ENCODE assay signal across 9 cellular contexts in the genomic region with DNA sequence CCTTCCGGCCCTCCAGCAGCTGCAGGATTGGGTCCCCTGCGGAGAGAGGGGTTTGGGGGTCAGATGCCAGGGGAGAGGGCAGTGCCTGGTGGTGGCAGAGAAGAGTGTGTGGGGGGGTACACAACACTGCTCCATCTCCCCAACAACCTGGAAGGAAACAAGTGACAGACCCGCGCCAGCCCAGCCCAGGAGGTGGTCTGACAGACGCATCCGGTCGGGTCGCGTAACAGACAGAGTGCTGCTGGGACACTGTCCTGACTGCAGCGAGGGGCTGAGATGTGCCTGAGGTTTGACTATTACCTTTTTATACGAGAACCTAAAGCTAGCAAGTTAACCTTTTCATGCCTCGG. TPM values are rescaled to one million over a fixed set of nuclear protein-coding genes. Genes with fewer than 3 reads are reported as not detected.
DNase-seq lines count a peak whose midpoint lies in the region; ATAC-seq and TF ChIP-seq lines count a peak whose summit lies in the region.
"Had no signal": no experiment of that assay in that cellular context is flagged by ENCODE, and none has a peak within 500 bp of the region (broad histone marks: within the 10 kb centered on the region; RNA-seq: fewer than 3 reads in every experiment).

No MANE protein-coding gene starts in this region.

- no peaks in the 10 kb centered on the region for H3K9me2 ChIP-seq in OCI-LY1 (ENCODE audit: low read depth, low read length)

- 47% methylated on average over 9 of the region's 12 CpGs for WGBS in prostate gland

- TF ChIP-seq CTCF in OCI-LY1 (IDR thresholded peaks at IDR 0.05; ENCODE audit: low read length) = no peak
- no peak for TF ChIP-seq CTCF in prostate gland (IDR thresholded peaks at IDR 0.05)
- TF ChIP-seq CTCF in GM13976 (IDR thresholded peaks at IDR 0.05; ENCODE audit: borderline replicate concordance, control extremely low read depth, extremely low read depth, insufficient read depth, missing control alignments) = no peak
- TF ChIP-seq CTCF in omental fat pad (IDR thresholded peaks at IDR 0.05) = no peak

- ATAC-seq in HG03159 (IDR thresholded peaks at IDR 0.05; ENCODE audit: unreplicated experiment) (no peak), omental fat pad (ENCODE audit: low FRiP score) (no peak)

- H3K27ac ChIP-seq in OCI-LY1 (ENCODE audit: low read depth, low read length, poor library complexity, severe bottlenecking) = peak overlapping the region; percentile 82
- H3K27ac ChIP-seq in effector memory CD4-positive, alpha-beta T cell (ENCODE audit: insufficient read depth, low read length, poor library complexity, severe bottlenecking) = peak overlapping the region; percentile 64
- H3K27ac ChIP-seq in prostate gland = peak overlapping the region; percentile 73 to 76

- H3F3A ChIP-seq in OCI-LY1 (ENCODE audit: insufficient read depth, low read length) = no peaks in the 10 kb centered on the region

- no peaks in the 10 kb centered on the region for H3K27me3 ChIP-seq in OCI-LY1 (ENCODE audit: insufficient read depth, low read length)
- H3K27me3 ChIP-seq in effector memory CD4-positive, alpha-beta T cell (replicated peaks; ENCODE audit: control insufficient read depth, insufficient read depth, low read length, poor library complexity, severe bottlenecking) = no peaks in the 10 kb centered on the region
- no peaks in the 10 kb centered on the region for H3K27me3 ChIP-seq in prostate gland (replicated peaks; ENCODE audit: insufficient read depth)

- H3K9ac ChIP-seq in ES-I3 (ENCODE audit: low read depth, low read length) (peak overlapping the region; percentile 40; the same call in 1 of the 2 replicates), OCI-LY1 (ENCODE audit: low read length) (peak overlapping the region; percentile 54)

- H3K4me1 ChIP-seq in ES-I3 (ENCODE audit: insufficient read depth, low read length) (peaks cover 29% of the 10 kb centered on the region), OCI-LY1 (ENCODE audit: insufficient read depth, low read length, severe bottlenecking) (peaks cover 52% of the 10 kb centered on the region), prostate gland (replicated peaks) (peaks cover 7% of the 10 kb centered on the region)
- H3K4me1 ChIP-seq in effector memory CD4-positive, alpha-beta T cell (ENCODE audit: control insufficient read depth, insufficient read depth, low read length, poor library complexity, severe bottlenecking) = peaks cover 20% of the 10 kb centered on the region

- DNase-seq in effector memory CD4-positive, alpha-beta T cell = peak in 1 of 3 donors; percentile 27
- DNase-seq in prostate gland (ENCODE audit: low spot score) = no peak
- DNase-seq in GM13976 (ENCODE audit: low spot score) = no peak
- no peak for DNase-seq in omental fat pad (ENCODE audit: low spot score)
- DNase-seq in KBM-7 = no peak
- DNase-seq: HFFc6 had no signal

- peak overlapping the region; percentile 69 for H3K4me2 ChIP-seq in OCI-LY1 (ENCODE audit: low read length)

- H3K9me3 ChIP-seq in ES-I3 (ENCODE audit: control insufficient read depth, insufficient read depth, low read length) (no peaks in the 10 kb centered on the region), OCI-LY1 (ENCODE audit: low read length) (no peaks in the 10 kb centered on the region), prostate gland (no peaks in the 10 kb centered on the region)
- H3K9me3 ChIP-seq in effector memory CD4-positive, alpha-beta T cell (ENCODE audit: control insufficient read depth, low read length) = no peaks in the 10 kb centered on the region

- no peaks in the 10 kb centered on the region for H4K20me1 ChIP-seq in OCI-LY1 (ENCODE audit: insufficient read depth, low read length)

- H3K36me3 ChIP-seq in ES-I3 (ENCODE audit: insufficient read depth, low read length) (no peaks in the 10 kb centered on the region; the same call in 1 of the 2 replicates), OCI-LY1 (ENCODE audit: insufficient read depth, low read length) (peaks cover 34% of the 10 kb centered on the region; the same call in 1 of the 2 replicates), prostate gland (no peaks in the 10 kb centered on the region)
- H3K36me3 ChIP-seq in effector memory CD4-positive, alpha-beta T cell (ENCODE audit: control insufficient read depth, insufficient read depth, low read length) = peaks cover 49% of the 10 kb centered on the region

- intact Hi-C loops in prostate gland (cut with DNase I) = no loop called here

- in situ Hi-C loops in GM13976 (cut with MboI; ENCODE audit: low sequenced_read_pairs, unreplicated experiment) = no loop called here
- in situ Hi-C loops in KBM-7 (cut with MboI; ENCODE audit: low pct_unique_long_range_greater_than_20kb, low sequenced_read_pairs) = no loop called here

- no peaks in the 10 kb centered on the region for H3K79me2 ChIP-seq in OCI-LY1 (ENCODE audit: insufficient read depth, low read length)

- H3K4me3 ChIP-seq in OCI-LY1 (ENCODE audit: low read depth, low read length, poor library complexity, severe bottlenecking) (peak overlapping the region; percentile 49), prostate gland (no peak overlapping the region)
- no peak overlapping the region for H3K4me3 ChIP-seq in effector memory CD4-positive, alpha-beta T cell (ENCODE audit: insufficient read depth, low read depth, low read length, poor library complexity, severe bottlenecking)

- no peak overlapping the region for H2AFZ ChIP-seq in OCI-LY1 (ENCODE audit: low read length)

- no peak for TF ChIP-seq POLR2A in prostate gland (IDR thresholded peaks at IDR 0.05)

RNA-seq across cellular contexts. Expression of gene UNC13D, which starts 16.2 kb away (rescaled TPM):
- total RNA-seq in prostate gland = 10 to 100 TPM in 1 of 2 donors, 1 to 10 TPM in 1; 2.9 to 16.2 TPM
- 10 to 100 TPM in 2 of 4 donors, 1 to 10 TPM in 2; 3.2 to 27.1 (median 8.2) TPM for total RNA-seq in omental fat pad

RNA-seq across cellular contexts. Expression of gene WBP2, which starts 27.1 kb away (rescaled TPM):
- total RNA-seq in prostate gland = 100 to 1,000 TPM in 1 of 2 donors, 10 to 100 TPM in 1; 88.9 to 125 TPM
- 10 to 100 TPM; 43.1 to 72.3 (median 50.2) TPM for total RNA-seq in omental fat pad

RNA-seq across cellular contexts. Expression of gene UNK, which starts 43.4 kb away (rescaled TPM):
- total RNA-seq in prostate gland (10 to 100 TPM; 68.9 to 72.5 TPM), omental fat pad (10 to 100 TPM; 19.4 to 38.9 (median 24.3) TPM)

RNA-seq across cellular contexts. Expression of gene TRIM47, which starts 50.4 kb away (rescaled TPM):
- 10 to 100 TPM; 21.3 to 62.9 TPM for total RNA-seq in prostate gland
- total RNA-seq in omental fat pad = 10 to 100 TPM; 18.5 to 53.8 (median 29.6) TPM
